Comparison of ENCODE assay signal across 8 cellular contexts in the genomic region with DNA sequence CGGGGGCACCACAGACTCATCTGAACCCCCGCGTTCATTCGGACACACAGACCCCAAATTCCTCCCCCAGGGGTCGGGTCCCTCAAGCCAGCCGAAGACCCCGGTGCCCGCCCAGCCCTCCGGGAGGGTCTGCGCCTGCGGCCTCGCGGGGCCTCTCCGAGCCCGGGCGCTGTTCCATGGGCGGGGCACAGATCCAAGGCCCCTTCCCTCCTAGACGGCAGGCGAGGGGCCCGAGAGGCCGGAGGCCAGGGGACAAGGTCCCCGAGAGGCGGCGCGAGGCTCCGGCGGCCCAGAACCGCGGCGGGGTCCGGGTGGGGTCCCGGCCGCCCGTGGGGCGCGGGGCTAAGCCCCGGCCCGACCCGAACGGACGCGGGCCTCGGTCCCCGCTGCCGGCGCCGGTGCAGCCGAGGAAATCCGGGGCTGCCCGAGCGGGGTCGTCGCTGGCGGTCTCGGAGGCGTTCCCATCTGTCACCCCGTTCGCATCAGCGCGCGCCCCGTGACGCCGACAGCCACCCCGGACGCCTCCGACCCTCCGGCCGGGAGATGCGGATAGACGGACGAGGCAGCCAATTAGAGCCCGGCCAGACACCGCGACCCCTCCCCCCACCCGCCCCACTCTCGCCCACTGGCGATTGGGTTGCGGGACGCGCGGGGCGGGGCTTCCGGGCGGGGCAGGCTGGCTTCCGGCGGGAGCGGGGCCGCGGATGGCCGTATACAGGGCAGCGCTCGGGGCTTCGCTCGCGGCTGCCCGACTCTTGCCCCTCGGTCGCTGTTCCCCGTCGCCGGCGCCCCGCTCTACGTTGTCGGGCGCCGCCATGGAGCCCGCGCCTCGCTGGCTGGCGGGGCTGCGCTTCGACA. TPM values are rescaled to one million over a fixed set of nuclear protein-coding genes. Genes with fewer than 3 reads are reported as not detected.
DNase-seq lines count a peak whose midpoint lies in the region; ATAC-seq and TF ChIP-seq lines count a peak whose summit lies in the region.

A gene with protein sequence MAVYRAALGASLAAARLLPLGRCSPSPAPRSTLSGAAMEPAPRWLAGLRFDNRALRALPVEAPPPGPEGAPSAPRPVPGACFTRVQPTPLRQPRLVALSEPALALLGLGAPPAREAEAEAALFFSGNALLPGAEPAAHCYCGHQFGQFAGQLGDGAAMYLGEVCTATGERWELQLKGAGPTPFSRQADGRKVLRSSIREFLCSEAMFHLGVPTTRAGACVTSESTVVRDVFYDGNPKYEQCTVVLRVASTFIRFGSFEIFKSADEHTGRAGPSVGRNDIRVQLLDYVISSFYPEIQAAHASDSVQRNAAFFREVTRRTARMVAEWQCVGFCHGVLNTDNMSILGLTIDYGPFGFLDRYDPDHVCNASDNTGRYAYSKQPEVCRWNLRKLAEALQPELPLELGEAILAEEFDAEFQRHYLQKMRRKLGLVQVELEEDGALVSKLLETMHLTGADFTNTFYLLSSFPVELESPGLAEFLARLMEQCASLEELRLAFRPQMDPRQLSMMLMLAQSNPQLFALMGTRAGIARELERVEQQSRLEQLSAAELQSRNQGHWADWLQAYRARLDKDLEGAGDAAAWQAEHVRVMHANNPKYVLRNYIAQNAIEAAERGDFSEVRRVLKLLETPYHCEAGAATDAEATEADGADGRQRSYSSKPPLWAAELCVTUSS (plus strand): TSS at position 679 of the 858 bp plus-strand sequence. CDS start 26 bp downstream, at position 705.

- no peaks in the 10 kb centered on the region for H3K27me3 ChIP-seq in left ventricle myocardium inferior (ENCODE audit: low read depth)
- no peaks in the 10 kb centered on the region for H3K27me3 ChIP-seq in psoas muscle (ENCODE audit: insufficient read depth in 3 of 3, low read length in 2 of 3)

- H3K27ac Mint-ChIP-seq in T-helper 17 cell: peak within 1 kb of the TSS; percentile 62

- H3K4me1 ChIP-seq in left ventricle myocardium inferior: peaks cover 57% of the 10 kb centered on the region
- H3K4me1 ChIP-seq in psoas muscle: peaks cover 21% of the 10 kb centered on the region

- ATAC-seq in HG02571 (IDR thresholded peaks at IDR 0.05; ENCODE audit: unreplicated experiment): peak; percentile 63
- ATAC-seq in T-helper 17 cell: peak; percentile 91
- peak; percentile 87 to 90 (median 88) for ATAC-seq in psoas muscle

- 0 to 1% (median 0%) methylated on average over 36 to 114 of the region's 114 CpGs for WGBS in psoas muscle, 3 donors

- H3K4me3 Mint-ChIP-seq in T-helper 17 cell: peak within 1 kb of the TSS; percentile 86

- DNase-seq in NCI-H1436 (lab: John Stamatoyannopoulos, UW) (peak; percentile 89), T-helper 17 cell (peak; percentile 80 to 87 (median 87)), amniotic stem cell (lab: John Stamatoyannopoulos, UW) (peak; percentile 61), left ventricle myocardium inferior (peak; percentile 94), psoas muscle (peak; percentile 96), ureter (ENCODE audit: low spot score) (peak; percentile 93)

- no peaks in the 10 kb centered on the region for H3K9me3 ChIP-seq in T-helper 17 cell (ENCODE audit: control insufficient read depth, low read length, poor library complexity, severe bottlenecking)
- no peaks in the 10 kb centered on the region for H3K9me3 ChIP-seq in left ventricle myocardium inferior (replicated peaks)
- H3K9me3 ChIP-seq in psoas muscle: no peaks in the 10 kb centered on the region

- H3K36me3 Mint-ChIP-seq in T-helper 17 cell (ENCODE audit: low read depth): peaks cover 3% of the 10 kb centered on the region

- no peaks in the 10 kb centered on the region for H3K27me3 Mint-ChIP-seq in T-helper 17 cell

- H3K4me3 ChIP-seq in GM08714 (ENCODE audit: low read length) (peak within 1 kb of the TSS; percentile 85), left ventricle myocardium inferior (peak within 1 kb of the TSS; percentile 95), psoas muscle (peak within 1 kb of the TSS; percentile 91)

- H3K27ac ChIP-seq in left ventricle myocardium inferior (replicated peaks) (peak within 1 kb of the TSS; percentile 90), psoas muscle (peak within 1 kb of the TSS; percentile 75)

- intact Hi-C loops in left ventricle myocardium inferior (cut with micrococcal nuclease): loop anchor here (10.0 kb wide), 1 partner anchor 46 kb away; no protein-coding TSS in a partner anchor
- intact Hi-C loops in psoas muscle (cut with DNase I): loop anchor here in 1 of 2 donors (10.0 kb wide), 1 partner anchor 266 kb away; no protein-coding TSS in a partner anchor

- peaks cover 18% of the 10 kb centered on the region for H3K4me1 Mint-ChIP-seq in T-helper 17 cell

- H3K36me3 ChIP-seq in left ventricle myocardium inferior (peaks cover 34% of the 10 kb centered on the region), psoas muscle (ENCODE audit: insufficient read depth in 1 of 2, low read depth in 1 of 2) (peaks cover 0 to 62% of the 10 kb centered on the region in 2 donors)

- TF ChIP-seq CTCF in left ventricle myocardium inferior (IDR thresholded peaks at IDR 0.05; ENCODE audit: borderline replicate concordance): no peak
- TF ChIP-seq CTCF in psoas muscle (IDR thresholded peaks at IDR 0.05): no peak

RNA-seq across cellular contexts. Expression of the gene that starts here (rescaled TPM):
- total RNA-seq in T-helper 17 cell: 10 to 100 TPM; 27.4 to 29.5 TPM
- total RNA-seq in left ventricle myocardium inferior: 15.0 TPM
- 10 to 100 TPM in 3 of 4 donors, 1 to 10 TPM in 1; 10.0 to 26.6 (median 15.9) TPM for total RNA-seq in psoas muscle
- 10 to 100 TPM; 18.0 to 22.3 (median 20.6) TPM for polyA plus RNA-seq in psoas muscle
- 24.7 TPM for total RNA-seq in ureter

Comparison
In these comparisons a context has a peak if more than half of its experiments do, and no peak if none do; other contexts are left out.
1. Peak in every context shown above with its lines: DNase-seq, ATAC-seq, H3K4me3 ChIP-seq and H3K27ac ChIP-seq.